ENCODE assay signal across 9 cellular contexts in the genomic region with DNA sequence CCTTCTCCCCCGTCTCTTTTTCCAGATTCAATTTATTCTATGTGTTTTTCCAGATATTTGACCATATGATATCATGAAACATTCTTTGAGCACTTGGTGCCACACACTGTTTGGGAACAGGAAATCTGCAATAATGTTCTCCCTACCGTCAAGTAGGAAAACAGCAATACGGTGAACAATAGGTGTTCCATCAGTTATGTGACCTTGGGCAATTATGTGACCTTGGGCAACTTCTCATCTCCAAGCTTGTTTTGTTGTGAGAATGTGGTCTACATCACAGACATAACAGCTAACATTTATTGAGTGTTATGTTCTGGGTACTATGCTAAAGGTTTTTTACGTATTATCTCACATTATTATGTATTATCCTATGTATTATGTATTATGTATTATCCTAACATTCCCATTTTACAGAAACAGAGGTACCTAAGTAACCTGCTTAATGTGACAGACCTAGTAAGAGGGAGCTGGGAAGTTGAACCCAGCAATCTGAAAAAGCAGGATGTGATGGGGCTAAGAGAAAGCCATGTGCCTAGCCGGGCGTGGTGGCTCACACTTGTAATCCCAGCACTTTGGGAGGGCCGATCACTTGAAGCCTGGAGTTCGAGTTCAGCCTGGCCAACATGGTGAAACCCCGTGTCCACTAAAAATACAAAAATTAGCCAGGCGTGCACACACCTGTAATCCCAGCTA. TPM values are rescaled to one million over a fixed set of nuclear protein-coding genes. Genes with fewer than 3 reads are reported as not detected.
A peak's percentile ranks its signal among the peaks of the same experiment; 100 is the strongest.
DNase-seq lines count a peak whose midpoint lies in the region; ATAC-seq and TF ChIP-seq lines count a peak whose summit lies in the region.
"Had no signal": no experiment of that assay in that cellular context is flagged by ENCODE, and none has a peak within 500 bp of the region (broad histone marks: within the 10 kb centered on the region; RNA-seq: fewer than 3 reads in every experiment).

No MANE protein-coding gene starts in this region.

- 67% methylated on average over 10 of the region's 10 CpGs for WGBS in liver
- WGBS in transverse colon (ENCODE audit: low coverage in 1 of 2), 2 donors: 62 to 81% methylated on average over 5 to 10 of the region's 10 CpGs

- TF ChIP-seq EP300 in transverse colon (IDR thresholded peaks at IDR 0.05; ENCODE audit: low read depth): no peak

- peak overlapping the region; percentile 65 to 95 for H3K9ac ChIP-seq in liver (ENCODE audit: low read depth in 1 of 2, low read length in 2 of 2)

- TF ChIP-seq CTCF in liver (IDR thresholded peaks at IDR 0.05; ENCODE audit: low read depth, low read length, missing input control) (no peak), transverse colon (IDR thresholded peaks at IDR 0.05) (no peak)

- CTCF ChIA-PET in activated naive CD4-positive, alpha-beta T cell treated with anti-CD3 and anti-CD28 coated beads, Interleukin-2, amount 10 ng/mL, durations not matched to agents 7 days and 5 days (lab: Charles Lee): interaction anchor here (1.0 to 8.3 kb wide), 4 partner anchors 169 to 360 kb away, joined by 3 to 100 read pairs (median 38); no protein-coding TSS in a partner anchor

- peak overlapping the region; percentile 96 for H3K27ac Mint-ChIP-seq in activated naive CD4-positive, alpha-beta T cell treated with anti-CD3 and anti-CD28 coated beads, Interleukin-2, amount 10 ng/mL, durations not matched to agents 7 days and 5 days
- peak overlapping the region; percentile 98 for H3K27ac Mint-ChIP-seq in activated naive CD8-positive, alpha-beta T cell treated with anti-CD3 and anti-CD28 coated beads for 36 hours

- no peaks in the 10 kb centered on the region for H3K27me3 Mint-ChIP-seq in activated naive CD4-positive, alpha-beta T cell treated with anti-CD3 and anti-CD28 coated beads, Interleukin-2, amount 10 ng/mL, durations not matched to agents 7 days and 5 days
- no peaks in the 10 kb centered on the region for H3K27me3 Mint-ChIP-seq in activated naive CD8-positive, alpha-beta T cell treated with anti-CD3 and anti-CD28 coated beads for 36 hours

- no peaks in the 10 kb centered on the region for H3K9me3 ChIP-seq in liver (ENCODE audit: control insufficient read depth in 4 of 4, low read length in 3 of 4)
- no peaks in the 10 kb centered on the region for H3K9me3 ChIP-seq in transverse colon

- in situ Hi-C loops in transverse colon (cut with MboI; ENCODE audit: low pct_ligation_motif_present in 1 of 4, low pct_unique_long_range_greater_than_20kb in 1 of 4, low sequenced_read_pairs in 3 of 4): loop anchor here in 2 of 4 donors (25.0 kb wide), 1 partner anchor 359 kb away; no protein-coding TSS in a partner anchor

- peaks cover 31% of the 10 kb centered on the region for H3K36me3 Mint-ChIP-seq in activated naive CD4-positive, alpha-beta T cell treated with anti-CD3 and anti-CD28 coated beads, Interleukin-2, amount 10 ng/mL, durations not matched to agents 7 days and 5 days
- H3K36me3 Mint-ChIP-seq in activated naive CD8-positive, alpha-beta T cell treated with anti-CD3 and anti-CD28 coated beads for 36 hours: peaks cover 32% of the 10 kb centered on the region

- no peaks in the 10 kb centered on the region for H3K9me3 Mint-ChIP-seq in activated naive CD4-positive, alpha-beta T cell treated with anti-CD3 and anti-CD28 coated beads, Interleukin-2, amount 10 ng/mL, durations not matched to agents 7 days and 5 days
- H3K9me3 Mint-ChIP-seq in activated naive CD8-positive, alpha-beta T cell treated with anti-CD3 and anti-CD28 coated beads for 36 hours: no peaks in the 10 kb centered on the region

- intact Hi-C loops in transverse colon (cut with DNase I; ENCODE audit: low total_unique reads): no loop called here

- H3K4me1 ChIP-seq in liver (ENCODE audit: control insufficient read depth in 4 of 4, insufficient read depth in 4 of 4, low read length in 3 of 4): peaks cover 2 to 31% (median 15%) of the 10 kb centered on the region in 4 donors
- H3K4me1 ChIP-seq in transverse colon: peaks cover 19 to 54% (median 30%) of the 10 kb centered on the region in 4 donors

- H3K4me3 ChIP-seq in liver (ENCODE audit: low read depth in 1 of 3, low read length in 3 of 3): peak overlapping the region; percentile 61 to 92 (median 86)
- H3K4me3 ChIP-seq in transverse colon: peak overlapping the region in 3 of 4 donors; percentile 52 to 80 (median 74)

- H3K4me1 Mint-ChIP-seq in activated naive CD4-positive, alpha-beta T cell treated with anti-CD3 and anti-CD28 coated beads, Interleukin-2, amount 10 ng/mL, durations not matched to agents 7 days and 5 days: peaks cover 46% of the 10 kb centered on the region
- peaks cover 41% of the 10 kb centered on the region for H3K4me1 Mint-ChIP-seq in activated naive CD8-positive, alpha-beta T cell treated with anti-CD3 and anti-CD28 coated beads for 36 hours

- no peak for ATAC-seq in GM21576 (IDR thresholded peaks at IDR 0.05; ENCODE audit: unreplicated experiment)
- no peak for ATAC-seq in HG03039 (IDR thresholded peaks at IDR 0.05; ENCODE audit: unreplicated experiment)

- no peak for DNase-seq in activated naive CD4-positive, alpha-beta T cell treated with anti-CD3 and anti-CD28 coated beads, Interleukin-2, amount 10 ng/mL, durations not matched to agents 7 days and 5 days
- DNase-seq in activated naive CD4-positive, alpha-beta T cell (lab: John Stamatoyannopoulos, UW): no peak
- no peak for DNase-seq in activated naive CD8-positive, alpha-beta T cell treated with anti-CD3 and anti-CD28 coated beads for 36 hours
- DNase-seq in transverse colon: peak; percentile 36
- DNase-seq in activated CD8-positive, alpha-beta memory T cell treated with anti-CD3 and anti-CD28 coated beads, Interleukin-2, amount 50 U/mL, for 4 hours: no peak
- DNase-seq: aorta had no signal

- peaks cover 0 to 6% (median under 1%) of the 10 kb centered on the region in 4 donors for H3K36me3 ChIP-seq in liver (ENCODE audit: control insufficient read depth in 4 of 4, insufficient read depth in 3 of 4, low read depth in 1 of 4, low read length in 3 of 4)
- no peaks in the 10 kb centered on the region for H3K36me3 ChIP-seq in transverse colon

- peak overlapping the region; percentile 97 for H3K4me3 Mint-ChIP-seq in activated naive CD4-positive, alpha-beta T cell treated with anti-CD3 and anti-CD28 coated beads, Interleukin-2, amount 10 ng/mL, durations not matched to agents 7 days and 5 days
- peak overlapping the region; percentile 95 for H3K4me3 Mint-ChIP-seq in activated naive CD8-positive, alpha-beta T cell treated with anti-CD3 and anti-CD28 coated beads for 36 hours

- H3K27me3 ChIP-seq in liver (ENCODE audit: control insufficient read depth in 4 of 4, insufficient read depth in 4 of 4, low read length in 3 of 4): no peaks in the 10 kb centered on the region
- H3K27me3 ChIP-seq in transverse colon: no peaks in the 10 kb centered on the region

- TF ChIP-seq POLR2A in transverse colon (IDR thresholded peaks at IDR 0.05): no peak

- no peak overlapping the region for H3K27ac ChIP-seq in liver (ENCODE audit: low read depth in 1 of 2, low read length in 2 of 2)
- H3K27ac ChIP-seq in transverse colon: peak overlapping the region; percentile 95 to 97 (median 96)

- no peak for TF ChIP-seq RAD21 in liver (IDR thresholded peaks at IDR 0.05)

TF ChIP-seq in liver, 16 proteins besides CTCF, POLR2A, EP300 and RAD21 (continues in another document):
- TF ChIP-seq, protein P1, sequence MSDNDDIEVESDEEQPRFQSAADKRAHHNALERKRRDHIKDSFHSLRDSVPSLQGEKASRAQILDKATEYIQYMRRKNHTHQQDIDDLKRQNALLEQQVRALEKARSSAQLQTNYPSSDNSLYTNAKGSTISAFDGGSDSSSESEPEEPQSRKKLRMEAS (IDR thresholded peaks at IDR 0.05): no peak
- no peak for TF ChIP-seq NR2F2 (IDR thresholded peaks at IDR 0.05)
- TF ChIP-seq RXRA (IDR thresholded peaks at IDR 0.05): no peak
- no peak for TF ChIP-seq HNF4A (conservative IDR thresholded peaks at IDR 0.05)
- TF ChIP-seq YY1 (IDR thresholded peaks at IDR 0.05): no peak
- TF ChIP-seq EGR1 (IDR thresholded peaks at IDR 0.05; ENCODE audit: low read depth in 2 of 2): no peak
- TF ChIP-seq, protein P2, sequence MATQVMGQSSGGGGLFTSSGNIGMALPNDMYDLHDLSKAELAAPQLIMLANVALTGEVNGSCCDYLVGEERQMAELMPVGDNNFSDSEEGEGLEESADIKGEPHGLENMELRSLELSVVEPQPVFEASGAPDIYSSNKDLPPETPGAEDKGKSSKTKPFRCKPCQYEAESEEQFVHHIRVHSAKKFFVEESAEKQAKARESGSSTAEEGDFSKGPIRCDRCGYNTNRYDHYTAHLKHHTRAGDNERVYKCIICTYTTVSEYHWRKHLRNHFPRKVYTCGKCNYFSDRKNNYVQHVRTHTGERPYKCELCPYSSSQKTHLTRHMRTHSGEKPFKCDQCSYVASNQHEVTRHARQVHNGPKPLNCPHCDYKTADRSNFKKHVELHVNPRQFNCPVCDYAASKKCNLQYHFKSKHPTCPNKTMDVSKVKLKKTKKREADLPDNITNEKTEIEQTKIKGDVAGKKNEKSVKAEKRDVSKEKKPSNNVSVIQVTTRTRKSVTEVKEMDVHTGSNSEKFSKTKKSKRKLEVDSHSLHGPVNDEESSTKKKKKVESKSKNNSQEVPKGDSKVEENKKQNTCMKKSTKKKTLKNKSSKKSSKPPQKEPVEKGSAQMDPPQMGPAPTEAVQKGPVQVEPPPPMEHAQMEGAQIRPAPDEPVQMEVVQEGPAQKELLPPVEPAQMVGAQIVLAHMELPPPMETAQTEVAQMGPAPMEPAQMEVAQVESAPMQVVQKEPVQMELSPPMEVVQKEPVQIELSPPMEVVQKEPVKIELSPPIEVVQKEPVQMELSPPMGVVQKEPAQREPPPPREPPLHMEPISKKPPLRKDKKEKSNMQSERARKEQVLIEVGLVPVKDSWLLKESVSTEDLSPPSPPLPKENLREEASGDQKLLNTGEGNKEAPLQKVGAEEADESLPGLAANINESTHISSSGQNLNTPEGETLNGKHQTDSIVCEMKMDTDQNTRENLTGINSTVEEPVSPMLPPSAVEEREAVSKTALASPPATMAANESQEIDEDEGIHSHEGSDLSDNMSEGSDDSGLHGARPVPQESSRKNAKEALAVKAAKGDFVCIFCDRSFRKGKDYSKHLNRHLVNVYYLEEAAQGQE (IDR thresholded peaks at IDR 0.05): no peak

RNA-seq across cellular contexts. Expression of a gene that starts 1.2 kb away (rescaled TPM):
- 10 to 100 TPM; 50.1 to 50.9 TPM for total RNA-seq in activated naive CD8-positive, alpha-beta T cell treated with anti-CD3 and anti-CD28 coated beads for 36 hours
- 10 to 100 TPM; 35.2 to 46.0 TPM for total RNA-seq in liver
- 10 to 100 TPM; 13.4 to 24.3 TPM for polyA plus RNA-seq in liver
- 100 to 1,000 TPM in 1 of 4 donors, 10 to 100 TPM in 3; 24.4 to 121 (median 53.4) TPM for total RNA-seq in transverse colon

RNA-seq across cellular contexts. Expression of a gene that starts 48.4 kb away (rescaled TPM):
- 100 to 1,000 TPM; 160 to 169 TPM for total RNA-seq in activated naive CD8-positive, alpha-beta T cell treated with anti-CD3 and anti-CD28 coated beads for 36 hours
- total RNA-seq in liver (100 to 1,000 TPM; 167 to 297 TPM), transverse colon (100 to 1,000 TPM in 3 of 4 donors, 10 to 100 TPM in 1; 70.3 to 255 (median 244) TPM)
- 100 to 1,000 TPM; 206 to 349 TPM for polyA plus RNA-seq in liver

RNA-seq across cellular contexts. Expression of a gene that starts 58.6 kb away (rescaled TPM):
- total RNA-seq in activated naive CD8-positive, alpha-beta T cell treated with anti-CD3 and anti-CD28 coated beads for 36 hours: under 1 TPM; 0.40 to 0.56 TPM
- total RNA-seq in liver (1 to 10 TPM in 1 of 2 donors, under 1 TPM in 1; 0.56 to 5.9 TPM), transverse colon (10 to 100 TPM in 1 of 4 donors, 1 to 10 TPM in 2, not detected in 1; 7.5 to 40.0 (median 8.1) TPM)
- polyA plus RNA-seq in liver: 1 to 10 TPM; 3.4 to 3.6 TPM

Comparison
In these comparisons a context has a peak if more than half of its experiments do, and no peak if none do; other contexts are left out.
1. H3K27ac ChIP-seq: peak in transverse colon (4 of 4); none in liver (0 of 2).